1 cellular context compared by ENCODE assay signal in genomic region chr19:48117515-48118330, GRCh38.
TF ChIP-seq lines count a peak whose summit lies in the region.

No MANE protein-coding gene starts in this region.

TF ChIP-seq in GM12878, 131 proteins besides CTCF, POLR2A, EP300 and RAD21:
- 0 out of 2 replicates have a peak, but pooled peaks have one; percentile 46 for TF ChIP-seq ZBTB33 (IDR thresholded peaks at IDR 0.05)
- 0 out of 2 replicates have a peak, but pooled peaks have one; percentile 14 for TF ChIP-seq ATF7 (IDR thresholded peaks at IDR 0.05; ENCODE audit: low read depth)
- TF ChIP-seq ESRRA (IDR thresholded peaks at IDR 0.05; ENCODE audit: low read length): no peak
- TF ChIP-seq MLLT1 (IDR thresholded peaks at IDR 0.05): peak; percentile 74
- TF ChIP-seq MEF2B (IDR thresholded peaks at IDR 0.05; ENCODE audit: partially characterized antibody, poor library complexity, severe bottlenecking): peak; percentile 21
- peak; percentile 38; the same call in 1 of the 2 replicates for TF ChIP-seq NBN (IDR thresholded peaks at IDR 0.05)
- no peak for TF ChIP-seq CREB1 (IDR thresholded peaks at IDR 0.05; ENCODE audit: low read depth)
- TF ChIP-seq MEF2A (IDR thresholded peaks at IDR 0.05; ENCODE audit: insufficient read depth, low read depth, low read length): 0 out of 2 replicates have a peak, but pooled peaks have one; percentile 49
- peak; percentile 27 for TF ChIP-seq IKZF1 (conservative IDR thresholded peaks at IDR 0.05)
- TF ChIP-seq POU2F2 (IDR thresholded peaks at IDR 0.05; ENCODE audit: borderline replicate concordance, low read depth, low read length): no peak
- no peak for TF ChIP-seq ZNF622 (IDR thresholded peaks at IDR 0.05)
- peak; percentile 72 to 79 for TF ChIP-seq IKZF2 (IDR thresholded peaks at IDR 0.05)
- TF ChIP-seq PBX3 (IDR thresholded peaks at IDR 0.05; ENCODE audit: insufficient replicate concordance, low read depth, low read length): no peak
- no peak for TF ChIP-seq SREBF2 (IDR thresholded peaks at IDR 0.05; ENCODE audit: low read length)
- peak; percentile 83 for TF ChIP-seq FOXK2 (IDR thresholded peaks at IDR 0.05)
- TF ChIP-seq SUPT20H (IDR thresholded peaks at IDR 0.05; ENCODE audit: borderline replicate concordance, control insufficient read depth, low read depth, low read length): no peak
- TF ChIP-seq TCF3 (IDR thresholded peaks at IDR 0.05; ENCODE audit: borderline replicate concordance, insufficient read depth, low read depth, low read length): no peak
- TF ChIP-seq RELB (IDR thresholded peaks at IDR 0.05; ENCODE audit: low read depth): 0 out of 2 replicates have a peak, but pooled peaks have one; percentile 20
- no peak for TF ChIP-seq MXI1 (IDR thresholded peaks at IDR 0.05; ENCODE audit: low read depth, low read length)
- no peak for TF ChIP-seq YY1 (IDR thresholded peaks at IDR 0.05; ENCODE audit: low read depth, low read length)
- no peak for TF ChIP-seq SMAD5 (IDR thresholded peaks at IDR 0.05; ENCODE audit: low read depth)
- TF ChIP-seq RAD51 (IDR thresholded peaks at IDR 0.05): no peak
- TF ChIP-seq SPI1 (IDR thresholded peaks at IDR 0.05; ENCODE audit: borderline replicate concordance, insufficient read depth, low read depth, low read length): peak; percentile 61; the same call in 1 of the 2 replicates
